In the genomic region with DNA sequence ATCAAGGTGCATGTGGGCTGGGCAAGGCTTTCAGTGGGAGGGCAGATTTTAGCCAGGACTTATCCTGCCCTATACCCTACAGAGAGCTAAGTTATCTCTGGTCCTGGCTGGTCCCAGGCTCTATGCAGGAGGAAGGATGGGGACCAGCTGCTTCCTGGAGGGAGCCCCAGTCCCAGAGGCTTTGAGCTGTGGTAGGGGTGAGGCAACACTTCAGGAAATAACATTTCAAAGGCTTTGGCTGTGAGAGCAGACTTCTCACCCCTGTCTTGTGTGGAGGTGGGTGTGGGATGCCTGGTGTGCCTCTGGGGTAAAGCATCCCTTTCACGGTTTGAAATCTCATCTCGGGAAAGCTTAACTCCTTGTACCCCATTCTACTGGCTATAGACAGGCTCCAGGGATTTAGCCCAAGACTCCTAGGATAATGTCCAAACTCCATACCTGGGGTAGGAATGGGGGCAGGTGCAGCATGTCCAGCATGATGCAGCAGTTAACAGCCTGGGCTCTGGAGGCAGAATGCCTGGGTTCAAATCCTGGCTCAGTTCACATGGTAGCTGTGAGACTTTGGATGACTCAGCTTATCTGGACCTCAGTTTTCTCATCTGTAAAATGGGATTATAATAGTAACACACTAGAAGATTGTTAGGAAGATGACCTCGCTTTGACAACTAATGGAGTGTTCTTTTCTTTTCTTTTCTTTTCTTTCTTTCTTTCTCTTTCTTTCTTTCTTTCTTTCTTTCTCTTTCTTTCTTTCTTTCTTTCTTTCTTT, we compare ENCODE assay signal across 2 cellular contexts.
TF ChIP-seq lines count a peak whose summit lies in the region.

No MANE protein-coding gene starts in this region.

TF ChIP-seq in IMR-90, 13 proteins besides CTCF, POLR2A, EP300 and RAD21:
- TF ChIP-seq MAFK (IDR thresholded peaks at IDR 0.05; ENCODE audit: low read depth, low read length) (no peak), NFE2L2 (IDR thresholded peaks at IDR 0.05; ENCODE audit: low read depth, low read length) (peak; percentile 73)

TF ChIP-seq in WTC11, 78 proteins besides CTCF, POLR2A, EP300 and RAD21:
- peak; percentile 73; the same call in 1 of the 2 replicates for TF ChIP-seq ZNF512 (CRISPR knock-in tag; IDR thresholded peaks at IDR 0.05; ENCODE audit: borderline replicate concordance)
- no peak for TF ChIP-seq ZNF219 (CRISPR knock-in tag; IDR thresholded peaks at IDR 0.05; ENCODE audit: borderline replicate concordance)
